Comparison of ENCODE assay signal across 8 cellular contexts in genomic region chr19:8208710-8209110, GRCh38.
DNase-seq lines count a peak whose midpoint lies in the region; ATAC-seq, FAIRE-seq and TF ChIP-seq lines count a peak whose summit lies in the region.

No MANE protein-coding gene starts in this region.

- TF ChIP-seq CTCF in D721Med (IDR thresholded peaks at IDR 0.05; ENCODE audit: insufficient read depth, missing control alignments) = no peak

- DNase-seq in superior temporal gyrus (ENCODE audit: extremely low spot score) (peak; percentile 76), D721Med (ENCODE audit: insufficient read length, low spot score) (no peak)
- DNase-seq in activated CD4-positive, alpha-beta T cell treated with anti-CD3 and anti-CD28 coated beads, Interleukin-2, amount 50 U/mL, for 48 hours = no peak
- no peak for DNase-seq in stimulated activated CD4-positive, alpha-beta T cell treated with anti-CD3 and anti-CD28 coated beads, Interleukin-4, amount 100 ng/mL, for 24 hours

- H3K27me3 ChIP-seq in layer of hippocampus (ENCODE audit: control insufficient read depth, insufficient read depth, low read length) = no peaks in the 10 kb centered on the region

- H3K27ac ChIP-seq in angular gyrus (ENCODE audit: low read depth, low read length) (peak overlapping the region; percentile 94), layer of hippocampus (ENCODE audit: low read depth, low read length) (peak overlapping the region; percentile 92)

- FAIRE-seq in D721Med (lab: Jason Lieb, UNC) = no peak

- ATAC-seq in GM19397 (IDR thresholded peaks at IDR 0.05; ENCODE audit: unreplicated experiment) (peak; percentile 46), HG03175 (IDR thresholded peaks at IDR 0.05; ENCODE audit: unreplicated experiment) (peak; percentile 35)
